Comparison of ENCODE assay signal across 22 cellular contexts in genomic region chr10:130875897-130876472, GRCh38.
"Had no signal": no experiment of that assay in that cellular context is flagged by ENCODE, and none has a peak within 500 bp of the region (broad histone marks: within the 10 kb centered on the region; RNA-seq: fewer than 3 reads in every experiment).

No MANE protein-coding gene starts in this region.

- H3K27ac ChIP-seq: colonic mucosa, VCaP had no signal

- ATAC-seq: activated CD4-positive, CD25-positive, alpha-beta regulatory T cell treated with anti-CD3 and anti-CD28 coated beads, Interleukin-2, amount 50 U/mL, for 24 hours; activated CD8-positive, alpha-beta T cell treated with anti-CD3 and anti-CD28 coated beads for 36 hours; activated T-cell treated with anti-CD3 and anti-CD28 coated beads, Interleukin-2, amount 50 U/mL, for 4 hours; activated T-helper 17 cell treated with anti-CD3 and anti-CD28 coated beads, Interleukin-2, amount 50 U/mL, for 72 hours; esophagus mucosa; WTC11 had no signal

- H3K4me3 ChIP-seq: colonic mucosa had no signal

- H3K9me3 ChIP-seq: colonic mucosa had no signal

- DNase-seq: activated CD4-positive, alpha-beta T cell treated with anti-CD3 and anti-CD28 coated beads for 48 hours; activated CD4-positive, alpha-beta T cell treated with anti-CD3 and anti-CD28 coated beads, Interleukin-2, amount 50 U/mL, for 1 hour; activated CD4-positive, alpha-beta T cell treated with anti-CD3 and anti-CD28 coated beads, Interleukin-2, amount 50 U/mL, for 48 hours; activated CD8-positive, alpha-beta memory T cell treated with anti-CD3 and anti-CD28 coated beads for 24 hours; activated CD8-positive, alpha-beta T cell treated with anti-CD3 and anti-CD28 coated beads for 36 hours; activated effector memory CD4-positive, alpha-beta T cell treated with Interleukin-2 at 50 U/mL for 16 hours; activated gamma-delta T cell treated with Interleukin-2 at 50 U/mL for 16 hours; activated naive CD4-positive, alpha-beta T cell treated with anti-CD3 and anti-CD28 coated beads, Interleukin-2, amount 50 U/mL, for 16 hours; activated naive CD4-positive, alpha-beta T cell treated with Interleukin-2 at 50 U/mL for 16 hours; activated T-cell treated with anti-CD3 and anti-CD28 coated beads, Interleukin-2, amount 50 U/mL, for 4 hours; amniotic stem cell; anterior cingulate cortex; central memory CD4-positive, alpha-beta T cell; cerebellar nuclear complex; colonic mucosa; effector CD8-positive, alpha-beta T cell; foreskin fibroblast had no signal

- H3K36me3 ChIP-seq: colonic mucosa had no signal

- H3K27me3 ChIP-seq: colonic mucosa had no signal

- H3K4me1 ChIP-seq: colonic mucosa had no signal
